In the genomic region with DNA sequence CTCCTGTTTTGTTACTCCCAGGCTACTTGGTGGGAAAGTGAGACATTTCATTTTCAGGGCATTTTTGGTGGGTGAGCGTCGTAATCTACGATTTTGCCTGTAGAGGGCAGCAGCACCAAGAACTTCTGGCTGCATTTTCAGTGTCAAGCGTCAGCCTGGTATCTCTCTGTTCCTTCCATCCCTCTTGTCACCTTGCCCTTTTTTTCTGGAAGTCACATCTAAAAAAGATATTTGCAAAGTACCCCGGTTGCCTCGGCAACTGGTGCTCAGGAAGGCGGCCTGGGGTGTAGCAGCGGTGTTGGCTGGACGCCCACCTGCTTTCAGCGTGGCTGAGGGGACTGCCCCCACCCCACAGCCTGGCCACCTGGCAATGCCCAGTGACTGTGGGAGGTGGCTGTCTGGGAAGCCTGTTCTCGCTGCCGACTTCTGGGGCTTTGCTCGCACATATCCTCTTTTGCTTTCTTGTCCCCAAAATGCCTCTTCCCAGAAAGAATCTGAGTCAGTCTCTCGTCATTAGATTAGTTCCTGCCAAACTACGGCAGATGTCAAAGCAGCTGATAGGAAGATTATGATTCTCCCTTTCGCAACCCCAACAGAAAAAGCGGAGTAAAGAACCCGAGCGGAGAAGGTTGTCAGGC, we compare ENCODE assay signal across 8 cellular contexts.
A peak's percentile ranks its signal among the peaks of the same experiment; 100 is the strongest.
DNase-seq lines count a peak whose midpoint lies in the region; ATAC-seq, FAIRE-seq and TF ChIP-seq lines count a peak whose summit lies in the region.

No MANE protein-coding gene starts in this region.

- TF ChIP-seq EP300 in suprapubic skin (IDR thresholded peaks at IDR 0.05), result no peak

- H3K27ac Mint-ChIP-seq in CD14-positive monocyte (no peak overlapping the region), naive B cell (no peak overlapping the region)

- peaks cover 13% of the 10 kb centered on the region for H3K4me1 ChIP-seq in suprapubic skin

- no peak for TF ChIP-seq POLR2A in suprapubic skin (IDR thresholded peaks at IDR 0.05)

- H3K9me3 ChIP-seq in suprapubic skin, result no peaks in the 10 kb centered on the region

- no peaks in the 10 kb centered on the region for H3K36me3 ChIP-seq in suprapubic skin

- H3K4me3 ChIP-seq in suprapubic skin, result peak overlapping the region; percentile 38

- peak; percentile 76 for TF ChIP-seq CTCF in CD14-positive monocyte (IDR thresholded peaks at IDR 0.05)
- peak; percentile 25 to 76 for TF ChIP-seq CTCF in suprapubic skin (IDR thresholded peaks at IDR 0.05)

- ATAC-seq in HG03378 (IDR thresholded peaks at IDR 0.05; ENCODE audit: unreplicated experiment) (peak; percentile 84), esophagus mucosa (peak; percentile 58), naive B cell (ENCODE audit: low read depth in 2 of 2) (peak; percentile 34 to 44)

- H3K27ac ChIP-seq in suprapubic skin, result peak overlapping the region; percentile 47

- H3K9me3 Mint-ChIP-seq in CD14-positive monocyte (no peaks in the 10 kb centered on the region), naive B cell (no peaks in the 10 kb centered on the region)

- H3K4me3 Mint-ChIP-seq in CD14-positive monocyte (peak overlapping the region; percentile 17 to 41), naive B cell (peak overlapping the region in 6 of 8 donors; percentile 6 to 82 (median 34))

- peaks cover 8% of the 10 kb centered on the region for H3K4me1 Mint-ChIP-seq in CD14-positive monocyte
- peaks cover 0 to 8% (median 8%) of the 10 kb centered on the region in 3 donors for H3K4me1 Mint-ChIP-seq in naive B cell

- intact Hi-C loops in CD14-positive monocyte (cut with micrococcal nuclease), result no loop called here

- H3K27me3 ChIP-seq in suprapubic skin, result no peaks in the 10 kb centered on the region

- WGBS in suprapubic skin, result 12% methylated on average over 19 of the region's 19 CpGs

- no peak for DNase-seq in CD14-positive monocyte (ENCODE audit: low spot score)
- DNase-seq in GM19239 (ENCODE audit: insufficient read length, low spot score), result peak; percentile 44
- peak; percentile 16 for DNase-seq in NCI-H526 treated with DMSO at 0.1 percent for 48 hours (lab: John Stamatoyannopoulos, UW)
- DNase-seq in activated T-cell treated with anti-CD3 and anti-CD28 coated beads for 24 hours (ENCODE audit: low read depth), result peak; percentile 10
- DNase-seq in naive B cell, result peak; percentile 9
- peak in 1 of 2 donors; percentile 70 for DNase-seq in suprapubic skin (ENCODE audit: low spot score in 2 of 2)

- H3K36me3 Mint-ChIP-seq in CD14-positive monocyte, result no peaks in the 10 kb centered on the region
- no peaks in the 10 kb centered on the region for H3K36me3 Mint-ChIP-seq in naive B cell

- FAIRE-seq in GM19239 (lab: Jason Lieb, UNC), result peak; percentile 91

- H3K27me3 Mint-ChIP-seq in CD14-positive monocyte (ENCODE audit: low read depth in 3 of 3), result peaks cover 0 to 8% (median 4%) of the 10 kb centered on the region in 3 donors
- H3K27me3 Mint-ChIP-seq in naive B cell, result peaks cover 14 to 18% (median 15%) of the 10 kb centered on the region in 3 donors
